4 cellular contexts compared by ENCODE assay signal in genomic region chr11:133526790-133527189, GRCh38.
TF ChIP-seq lines count a peak whose summit lies in the region.

No MANE protein-coding gene starts in this region.

TF ChIP-seq in SK-N-SH, 30 proteins besides CTCF, POLR2A, EP300 and RAD21:
- no peak for TF ChIP-seq ELF1 (IDR thresholded peaks at IDR 0.05)
- TF ChIP-seq TAF1 (IDR thresholded peaks at IDR 0.05; ENCODE audit: borderline replicate concordance, low read depth, low read length), result no peak
- TF ChIP-seq MEF2A (IDR thresholded peaks at IDR 0.05; ENCODE audit: borderline replicate concordance, low read depth), result no peak
- TF ChIP-seq TCF12 (IDR thresholded peaks at IDR 0.05), result no peak
- no peak for TF ChIP-seq GABPA (IDR thresholded peaks at IDR 0.05; ENCODE audit: low read depth)
- no peak for TF ChIP-seq POLR2AphosphoS5 (IDR thresholded peaks at IDR 0.05; ENCODE audit: low read depth, low read length)
- no peak for TF ChIP-seq NRF1 (IDR thresholded peaks at IDR 0.05; ENCODE audit: low read depth, low read length)
- TF ChIP-seq, protein P1, sequence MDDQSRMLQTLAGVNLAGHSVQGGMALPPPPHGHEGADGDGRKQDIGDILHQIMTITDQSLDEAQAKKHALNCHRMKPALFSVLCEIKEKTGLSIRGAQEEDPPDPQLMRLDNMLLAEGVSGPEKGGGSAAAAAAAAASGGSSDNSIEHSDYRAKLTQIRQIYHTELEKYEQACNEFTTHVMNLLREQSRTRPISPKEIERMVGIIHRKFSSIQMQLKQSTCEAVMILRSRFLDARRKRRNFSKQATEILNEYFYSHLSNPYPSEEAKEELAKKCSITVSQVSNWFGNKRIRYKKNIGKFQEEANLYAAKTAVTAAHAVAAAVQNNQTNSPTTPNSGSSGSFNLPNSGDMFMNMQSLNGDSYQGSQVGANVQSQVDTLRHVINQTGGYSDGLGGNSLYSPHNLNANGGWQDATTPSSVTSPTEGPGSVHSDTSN (IDR thresholded peaks at IDR 0.05), result no peak
- no peak for TF ChIP-seq SMC3 (IDR thresholded peaks at IDR 0.05; ENCODE audit: low read depth, low read length)
- no peak for TF ChIP-seq FOSL2 (IDR thresholded peaks at IDR 0.05; ENCODE audit: borderline replicate concordance, low read depth)
- TF ChIP-seq RXRA (IDR thresholded peaks at IDR 0.05; ENCODE audit: borderline replicate concordance, low read depth), result no peak
- TF ChIP-seq RFX5 (IDR thresholded peaks at IDR 0.05; ENCODE audit: low read length), result no peak

TF ChIP-seq in SK-N-SH treated with all-trans-retinoic acid at 6 μM for 48 hours, 23 proteins besides CTCF, POLR2A, EP300 and RAD21 (continues in another document):
- TF ChIP-seq ZNF70 (CRISPR knock-in tag; IDR thresholded peaks at IDR 0.05) (no peak), PATZ1 (CRISPR knock-in tag; IDR thresholded peaks at IDR 0.05; ENCODE audit: borderline replicate concordance) (no peak), TOX (CRISPR knock-in tag; IDR thresholded peaks at IDR 0.05; ENCODE audit: borderline replicate concordance) (no peak), OSR1 (CRISPR knock-in tag; IDR thresholded peaks at IDR 0.05) (no peak), RARB (CRISPR knock-in tag; IDR thresholded peaks at IDR 0.05) (no peak), PPARA (CRISPR knock-in tag; IDR thresholded peaks at IDR 0.05; ENCODE audit: borderline replicate concordance) (no peak), ARNTL (CRISPR knock-in tag; IDR thresholded peaks at IDR 0.05; ENCODE audit: borderline replicate concordance, low read depth) (no peak)
- TF ChIP-seq, protein P2, sequence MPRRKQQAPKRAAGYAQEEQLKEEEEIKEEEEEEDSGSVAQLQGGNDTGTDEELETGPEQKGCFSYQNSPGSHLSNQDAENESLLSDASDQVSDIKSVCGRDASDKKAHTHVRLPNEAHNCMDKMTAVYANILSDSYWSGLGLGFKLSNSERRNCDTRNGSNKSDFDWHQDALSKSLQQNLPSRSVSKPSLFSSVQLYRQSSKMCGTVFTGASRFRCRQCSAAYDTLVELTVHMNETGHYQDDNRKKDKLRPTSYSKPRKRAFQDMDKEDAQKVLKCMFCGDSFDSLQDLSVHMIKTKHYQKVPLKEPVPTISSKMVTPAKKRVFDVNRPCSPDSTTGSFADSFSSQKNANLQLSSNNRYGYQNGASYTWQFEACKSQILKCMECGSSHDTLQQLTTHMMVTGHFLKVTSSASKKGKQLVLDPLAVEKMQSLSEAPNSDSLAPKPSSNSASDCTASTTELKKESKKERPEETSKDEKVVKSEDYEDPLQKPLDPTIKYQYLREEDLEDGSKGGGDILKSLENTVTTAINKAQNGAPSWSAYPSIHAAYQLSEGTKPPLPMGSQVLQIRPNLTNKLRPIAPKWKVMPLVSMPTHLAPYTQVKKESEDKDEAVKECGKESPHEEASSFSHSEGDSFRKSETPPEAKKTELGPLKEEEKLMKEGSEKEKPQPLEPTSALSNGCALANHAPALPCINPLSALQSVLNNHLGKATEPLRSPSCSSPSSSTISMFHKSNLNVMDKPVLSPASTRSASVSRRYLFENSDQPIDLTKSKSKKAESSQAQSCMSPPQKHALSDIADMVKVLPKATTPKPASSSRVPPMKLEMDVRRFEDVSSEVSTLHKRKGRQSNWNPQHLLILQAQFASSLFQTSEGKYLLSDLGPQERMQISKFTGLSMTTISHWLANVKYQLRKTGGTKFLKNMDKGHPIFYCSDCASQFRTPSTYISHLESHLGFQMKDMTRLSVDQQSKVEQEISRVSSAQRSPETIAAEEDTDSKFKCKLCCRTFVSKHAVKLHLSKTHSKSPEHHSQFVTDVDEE (CRISPR knock-in tag; IDR thresholded peaks at IDR 0.05), result no peak
- TF ChIP-seq, protein P3, sequence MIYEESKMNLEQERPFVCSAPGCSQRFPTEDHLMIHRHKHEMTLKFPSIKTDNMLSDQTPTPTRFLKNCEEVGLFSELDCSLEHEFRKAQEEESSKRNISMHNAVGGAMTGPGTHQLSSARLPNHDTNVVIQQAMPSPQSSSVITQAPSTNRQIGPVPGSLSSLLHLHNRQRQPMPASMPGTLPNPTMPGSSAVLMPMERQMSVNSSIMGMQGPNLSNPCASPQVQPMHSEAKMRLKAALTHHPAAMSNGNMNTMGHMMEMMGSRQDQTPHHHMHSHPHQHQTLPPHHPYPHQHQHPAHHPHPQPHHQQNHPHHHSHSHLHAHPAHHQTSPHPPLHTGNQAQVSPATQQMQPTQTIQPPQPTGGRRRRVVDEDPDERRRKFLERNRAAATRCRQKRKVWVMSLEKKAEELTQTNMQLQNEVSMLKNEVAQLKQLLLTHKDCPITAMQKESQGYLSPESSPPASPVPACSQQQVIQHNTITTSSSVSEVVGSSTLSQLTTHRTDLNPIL (CRISPR knock-in tag; IDR thresholded peaks at IDR 0.05; ENCODE audit: low read depth), result no peak

TF ChIP-seq in H1, 55 proteins besides CTCF, POLR2A, EP300 and RAD21:
- no peak for TF ChIP-seq SP4 (IDR thresholded peaks at IDR 0.05; ENCODE audit: low read length)
TF ChIP-seq in H1: peak in this region for 0.

TF ChIP-seq in GM23338, 12 proteins besides CTCF, POLR2A, EP300 and RAD21:
- TF ChIP-seq EZH2phosphoT487 (IDR thresholded peaks at IDR 0.05; ENCODE audit: unreplicated experiment), result no peak
- TF ChIP-seq ZNF114 (CRISPR knock-in tag; IDR thresholded peaks at IDR 0.05), result no peak
- no peak for TF ChIP-seq ZNF331 (CRISPR knock-in tag; IDR thresholded peaks at IDR 0.05; ENCODE audit: low read depth)
- TF ChIP-seq STAT1 (IDR thresholded peaks at IDR 0.05; ENCODE audit: unreplicated experiment), result no peak
- no peak for TF ChIP-seq JUNB (IDR thresholded peaks at IDR 0.05; ENCODE audit: unreplicated experiment)
- TF ChIP-seq EZH2 (IDR thresholded peaks at IDR 0.05; ENCODE audit: low read depth, unreplicated experiment), result no peak
- no peak for TF ChIP-seq CREB1 (CRISPR knock-in tag; IDR thresholded peaks at IDR 0.05; ENCODE audit: low read depth)
- TF ChIP-seq NANOG (IDR thresholded peaks at IDR 0.05; ENCODE audit: borderline replicate concordance), result no peak
- TF ChIP-seq POLR2AphosphoS5 (IDR thresholded peaks at IDR 0.05; ENCODE audit: low read depth), result no peak
- TF ChIP-seq, protein P4, sequence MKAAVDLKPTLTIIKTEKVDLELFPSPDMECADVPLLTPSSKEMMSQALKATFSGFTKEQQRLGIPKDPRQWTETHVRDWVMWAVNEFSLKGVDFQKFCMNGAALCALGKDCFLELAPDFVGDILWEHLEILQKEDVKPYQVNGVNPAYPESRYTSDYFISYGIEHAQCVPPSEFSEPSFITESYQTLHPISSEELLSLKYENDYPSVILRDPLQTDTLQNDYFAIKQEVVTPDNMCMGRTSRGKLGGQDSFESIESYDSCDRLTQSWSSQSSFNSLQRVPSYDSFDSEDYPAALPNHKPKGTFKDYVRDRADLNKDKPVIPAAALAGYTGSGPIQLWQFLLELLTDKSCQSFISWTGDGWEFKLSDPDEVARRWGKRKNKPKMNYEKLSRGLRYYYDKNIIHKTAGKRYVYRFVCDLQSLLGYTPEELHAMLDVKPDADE (IDR thresholded peaks at IDR 0.05), result no peak
- TF ChIP-seq, protein P5, sequence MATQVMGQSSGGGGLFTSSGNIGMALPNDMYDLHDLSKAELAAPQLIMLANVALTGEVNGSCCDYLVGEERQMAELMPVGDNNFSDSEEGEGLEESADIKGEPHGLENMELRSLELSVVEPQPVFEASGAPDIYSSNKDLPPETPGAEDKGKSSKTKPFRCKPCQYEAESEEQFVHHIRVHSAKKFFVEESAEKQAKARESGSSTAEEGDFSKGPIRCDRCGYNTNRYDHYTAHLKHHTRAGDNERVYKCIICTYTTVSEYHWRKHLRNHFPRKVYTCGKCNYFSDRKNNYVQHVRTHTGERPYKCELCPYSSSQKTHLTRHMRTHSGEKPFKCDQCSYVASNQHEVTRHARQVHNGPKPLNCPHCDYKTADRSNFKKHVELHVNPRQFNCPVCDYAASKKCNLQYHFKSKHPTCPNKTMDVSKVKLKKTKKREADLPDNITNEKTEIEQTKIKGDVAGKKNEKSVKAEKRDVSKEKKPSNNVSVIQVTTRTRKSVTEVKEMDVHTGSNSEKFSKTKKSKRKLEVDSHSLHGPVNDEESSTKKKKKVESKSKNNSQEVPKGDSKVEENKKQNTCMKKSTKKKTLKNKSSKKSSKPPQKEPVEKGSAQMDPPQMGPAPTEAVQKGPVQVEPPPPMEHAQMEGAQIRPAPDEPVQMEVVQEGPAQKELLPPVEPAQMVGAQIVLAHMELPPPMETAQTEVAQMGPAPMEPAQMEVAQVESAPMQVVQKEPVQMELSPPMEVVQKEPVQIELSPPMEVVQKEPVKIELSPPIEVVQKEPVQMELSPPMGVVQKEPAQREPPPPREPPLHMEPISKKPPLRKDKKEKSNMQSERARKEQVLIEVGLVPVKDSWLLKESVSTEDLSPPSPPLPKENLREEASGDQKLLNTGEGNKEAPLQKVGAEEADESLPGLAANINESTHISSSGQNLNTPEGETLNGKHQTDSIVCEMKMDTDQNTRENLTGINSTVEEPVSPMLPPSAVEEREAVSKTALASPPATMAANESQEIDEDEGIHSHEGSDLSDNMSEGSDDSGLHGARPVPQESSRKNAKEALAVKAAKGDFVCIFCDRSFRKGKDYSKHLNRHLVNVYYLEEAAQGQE (IDR thresholded peaks at IDR 0.05; ENCODE audit: unreplicated experiment), result no peak
- no peak for TF ChIP-seq ZNF462 (CRISPR knock-in tag; IDR thresholded peaks at IDR 0.05)
